9 cellular contexts compared by ENCODE assay signal in genomic region chr20:56467969-56468316, GRCh38. TPM values are rescaled to one million over a fixed set of nuclear protein-coding genes. Genes with fewer than 3 reads are reported as not detected.
DNase-seq lines count a peak whose midpoint lies in the region; ATAC-seq, FAIRE-seq and TF ChIP-seq lines count a peak whose summit lies in the region.
"Had no signal": no experiment of that assay in that cellular context is flagged by ENCODE, and none has a peak within 500 bp of the region (broad histone marks: within the 10 kb centered on the region; RNA-seq: fewer than 3 reads in every experiment).

No MANE protein-coding gene starts in this region.

- H3K27ac ChIP-seq in RWPE1, result peak overlapping the region; percentile 61

- POLR2A ChIA-PET in RWPE1 (lab: Yijun Ruan, JAX; ENCODE audit: low non-redundant PET), result no interaction called here

- DNase-seq in RWPE1 (ENCODE audit: low spot score), result no peak
- DNase-seq in fibroblast of the aortic adventitia (ENCODE audit: low read depth), result no peak
- DNase-seq in GM12891 (ENCODE audit: insufficient read length, low spot score), result no peak
- no peak for DNase-seq in NCI-H510A (lab: John Stamatoyannopoulos, UW)
- DNase-seq in RPMI8226, result no peak

- TF ChIP-seq CTCF in RWPE1 (conservative IDR thresholded peaks at IDR 0.05; ENCODE audit: low read depth), result no peak
- TF ChIP-seq CTCF in fibroblast of the aortic adventitia (IDR thresholded peaks at IDR 0.05; ENCODE audit: insufficient read depth, low read length), result no peak

- H3K4me3 ChIP-seq in fibroblast of the aortic adventitia (ENCODE audit: low read depth, low read length), result peak overlapping the region; percentile 72
- H3K4me3 ChIP-seq in skeletal muscle satellite cell (ENCODE audit: low read length), result peak overlapping the region; percentile 82

- no peaks in the 10 kb centered on the region for H3K9me3 ChIP-seq in skeletal muscle satellite cell (replicated peaks; ENCODE audit: low read length)

- CTCF ChIA-PET in RWPE1 (lab: Yijun Ruan, JAX), result interaction anchor here (0.6 kb wide), 2 partner anchors 26 to 89 kb away, joined by 3 to 4 read pairs; no protein-coding TSS in a partner anchor

- peak overlapping the region; percentile 88 for H3K4me2 ChIP-seq in skeletal muscle satellite cell (ENCODE audit: low read length)

- TF ChIP-seq POLR2A in GM12891 (IDR thresholded peaks at IDR 0.05; ENCODE audit: low read depth, low read length), result no peak

- no peaks in the 10 kb centered on the region for H3K27me3 ChIP-seq in skeletal muscle satellite cell (ENCODE audit: control insufficient read depth, insufficient read depth, low read length)

- H3K4me1 ChIP-seq in skeletal muscle satellite cell (ENCODE audit: control insufficient read depth, insufficient read depth, low read length), result peaks cover 13% of the 10 kb centered on the region

- FAIRE-seq in GM12891 (lab: Jason Lieb, UNC), result no peak
- FAIRE-seq: TTC549 had no signal

- ATAC-seq in GM21576 (IDR thresholded peaks at IDR 0.05; ENCODE audit: unreplicated experiment) (peak; percentile 3), GM18520 (IDR thresholded peaks at IDR 0.05; ENCODE audit: unreplicated experiment) (no peak)

- peak overlapping the region; percentile 98 for H3K9ac ChIP-seq in skeletal muscle satellite cell (ENCODE audit: low read depth, low read length)

- peaks cover 8% of the 10 kb centered on the region for H3K36me3 ChIP-seq in skeletal muscle satellite cell (ENCODE audit: insufficient read depth, low read length)

TF ChIP-seq in GM12891, 5 proteins besides CTCF, POLR2A, EP300 and RAD21:
- TF ChIP-seq SPI1 (IDR thresholded peaks at IDR 0.05; ENCODE audit: low read depth, low read length) (no peak), POLR2AphosphoS5 (IDR thresholded peaks at IDR 0.05; ENCODE audit: low read depth, low read length) (no peak), TAF1 (IDR thresholded peaks at IDR 0.05; ENCODE audit: low read depth, low read length) (no peak), POU2F2 (IDR thresholded peaks at IDR 0.05; ENCODE audit: low read depth, low read length) (no peak), PAX5 (IDR thresholded peaks at IDR 0.05; ENCODE audit: insufficient read depth, low read length, severe bottlenecking) (no peak)

RNA-seq across cellular contexts. Expression of gene RTF2, which starts 0.5 kb away (rescaled TPM):
- total RNA-seq in fibroblast of the aortic adventitia (ENCODE audit: low replicate concordance), result 61.5 and 66.1 TPM in 2 replicates
- total RNA-seq in skeletal muscle satellite cell (2012; rRNA removed), result 50.9 and 62.4 TPM in 2 replicates
- polyA plus RNA-seq in GM12891 (2012; ENCODE audit: low read depth, missing spikeins), result 77.5 TPM

RNA-seq across cellular contexts. Expression of gene CASS4, which starts 55.9 kb away (rescaled TPM):
- total RNA-seq in fibroblast of the aortic adventitia (ENCODE audit: low replicate concordance), result 0.09 and 0.49 TPM in 2 replicates
- 0.87 TPM in 1 of 2 replicates, not detected in the other for total RNA-seq in skeletal muscle satellite cell (2012; rRNA removed)
- polyA plus RNA-seq in GM12891 (2012; ENCODE audit: low read depth, missing spikeins), result 0.58 TPM

RNA-seq across cellular contexts. Expression of gene FAM209A, which starts 56.6 kb away (rescaled TPM):
- total RNA-seq in fibroblast of the aortic adventitia (ENCODE audit: low replicate concordance), result not detected in 2 replicates
- 0.22 and 0.25 TPM in 2 replicates for total RNA-seq in skeletal muscle satellite cell (2012; rRNA removed)
- 0.40 TPM for polyA plus RNA-seq in GM12891 (2012; ENCODE audit: low read depth, missing spikeins)
